Comparison of ENCODE assay signal across 14 cellular contexts in genomic region chr1:230171337-230172015, GRCh38.
A peak's percentile ranks its signal among the peaks of the same experiment; 100 is the strongest.
DNase-seq lines count a peak whose midpoint lies in the region; TF ChIP-seq lines count a peak whose summit lies in the region.
"Had no signal": no experiment of that assay in that cellular context is flagged by ENCODE, and none has a peak within 500 bp of the region (broad histone marks: within the 10 kb centered on the region; RNA-seq: fewer than 3 reads in every experiment).

No MANE protein-coding gene starts in this region.

- peak overlapping the region in 1 of 2 experiments; percentile 51; a peak in 2 of 4 replicates for H3K27ac ChIP-seq in SK-N-SH (ENCODE audit: low read depth in 2 of 2, low read length in 1 of 2)
- H3K27ac ChIP-seq in Karpas-422 (ENCODE audit: low read length) = no peak overlapping the region

- in situ Hi-C loops in GM13977 (cut with MboI; ENCODE audit: low pct_unique_long_range_greater_than_20kb, low sequenced_read_pairs, unreplicated experiment) = no loop called here

- DNase-seq in HCEC 1CT (peak; percentile 71), SK-N-SH (no peak), fibroblast of mammary gland (ENCODE audit: low read depth) (peak; percentile 63), stromal cell of bone marrow (ENCODE audit: low read depth) (peak; percentile 34), GM13977 (ENCODE audit: low spot score) (no peak), NCI-H128 (lab: John Stamatoyannopoulos, UW; ENCODE audit: unreplicated experiment) (no peak), Karpas-422 (no peak)
- DNase-seq: activated CD4-positive, alpha-beta T cell treated with anti-CD3 and anti-CD28 coated beads for 4 hours; activated naive CD4-positive, alpha-beta T cell treated with anti-CD3 and anti-CD28 coated beads, Interleukin-2, amount 10 ng/mL, durations not matched to agents 7 days and 5 days; caudate nucleus; CD4-positive, alpha-beta memory T cell; heart right ventricle; kidney glomerular epithelial cell; NK-92 treated with Interleukin-12 subunit alpha and Interleukin-12 subunit beta, amount 100 ng/mL, for 24 hours had no signal

- peaks cover 12 to 26% of the 10 kb centered on the region in 2 experiments; a peak in 3 of 4 replicates for H3K4me1 ChIP-seq in SK-N-SH (ENCODE audit: control insufficient read depth in 1 of 2, insufficient read depth in 2 of 2, low read depth in 1 of 2, low read length in 1 of 2)
- no peaks in the 10 kb centered on the region for H3K4me1 ChIP-seq in Karpas-422 (ENCODE audit: low read length)

- WGBS in SK-N-SH (ENCODE audit: low lambda C conversion rate) = 77% methylated on average over 5 of the region's 5 CpGs

- no peak for TF ChIP-seq RAD21 in SK-N-SH (IDR thresholded peaks at IDR 0.05; ENCODE audit: low read length)

- H3K9me3 ChIP-seq in SK-N-SH = no peaks in the 10 kb centered on the region
- no peaks in the 10 kb centered on the region for H3K9me3 ChIP-seq in Karpas-422 (ENCODE audit: low read length)

- TF ChIP-seq CTCF in SK-N-SH (IDR thresholded peaks at IDR 0.05) = no peak
- no peak for TF ChIP-seq CTCF in fibroblast of mammary gland (conservative IDR thresholded peaks at IDR 0.05; ENCODE audit: control insufficient read depth, insufficient read depth, low read depth, low read length)
- TF ChIP-seq CTCF in GM13977 (IDR thresholded peaks at IDR 0.05; ENCODE audit: extremely low read depth, insufficient read depth, missing control alignments) = no peak

- H3K4me3 ChIP-seq in SK-N-SH (ENCODE audit: low read depth in 2 of 2, low read length in 1 of 2) (no peak overlapping the region), fibroblast of mammary gland (ENCODE audit: control insufficient read depth, low read depth, low read length) (no peak overlapping the region), Karpas-422 (ENCODE audit: low read length) (no peak overlapping the region)
- H3K4me3 ChIP-seq: heart right ventricle had no signal

- peaks cover 56% of the 10 kb centered on the region for H3K79me2 ChIP-seq in SK-N-SH (ENCODE audit: insufficient read depth)
- no peaks in the 10 kb centered on the region for H3K79me2 ChIP-seq in Karpas-422 (ENCODE audit: low read length)

- H3K27me3 ChIP-seq in SK-N-SH (ENCODE audit: insufficient read depth) (no peaks in the 10 kb centered on the region), Karpas-422 (ENCODE audit: low read length) (no peaks in the 10 kb centered on the region)
- H3K27me3 ChIP-seq: heart right ventricle had no signal

- peaks cover 10% of the 10 kb centered on the region for H3F3A ChIP-seq in SK-N-SH (replicated peaks; ENCODE audit: insufficient read depth)

- H3K9ac ChIP-seq in SK-N-SH (no peak overlapping the region), Karpas-422 (ENCODE audit: low read length) (no peak overlapping the region)

- POLR2A ChIA-PET in SK-N-SH (lab: Yijun Ruan, JAX) = no interaction called here

- CTCF ChIA-PET in SK-N-SH (lab: Yijun Ruan, JAX) = no interaction called here

- TF ChIP-seq EP300 in SK-N-SH (IDR thresholded peaks at IDR 0.05; ENCODE audit: borderline replicate concordance in 1 of 2, low read depth in 1 of 2, low read length in 1 of 2) = no peak

- H3K36me3 ChIP-seq in SK-N-SH (replicated peaks in 1 of 2; ENCODE audit: control insufficient read depth in 1 of 2, insufficient read depth in 2 of 2, low read length in 1 of 2) (no peaks in the 10 kb centered on the region), Karpas-422 (ENCODE audit: insufficient read depth, low read length) (no peaks in the 10 kb centered on the region)
- H3K36me3 ChIP-seq: heart right ventricle had no signal

- H3K4me2 ChIP-seq in SK-N-SH = 0 out of 2 replicates have a peak overlapping the region, but pooled peaks have one; percentile 21
- no peak overlapping the region for H3K4me2 ChIP-seq in Karpas-422 (ENCODE audit: low read depth, low read length, poor library complexity, severe bottlenecking)

- H4K20me1 ChIP-seq in SK-N-SH (ENCODE audit: insufficient read depth) (peaks cover 51% of the 10 kb centered on the region), Karpas-422 (ENCODE audit: insufficient read depth, low read depth, low read length) (peaks cover 25% of the 10 kb centered on the region)

- H3K9me2 ChIP-seq in SK-N-SH (no peaks in the 10 kb centered on the region), Karpas-422 (replicated peaks; ENCODE audit: insufficient read depth, low read length) (no peaks in the 10 kb centered on the region)

- no peak overlapping the region for H2AFZ ChIP-seq in SK-N-SH (ENCODE audit: low read depth)
- no peak overlapping the region for H2AFZ ChIP-seq in Karpas-422 (ENCODE audit: low read length)

TF ChIP-seq in SK-N-SH, 30 proteins besides CTCF, POLR2A, EP300 and RAD21:
- TF ChIP-seq FOSL2 (IDR thresholded peaks at IDR 0.05; ENCODE audit: borderline replicate concordance, low read depth) = no peak
- TF ChIP-seq TCF12 (IDR thresholded peaks at IDR 0.05) = peak; percentile 57
- TF ChIP-seq JUND (IDR thresholded peaks at IDR 0.05) = peak; percentile 16; the same call in 1 of the 2 replicates

Comparison
In these comparisons a context has a peak if more than half of its experiments do, and no peak if none do; other contexts are left out.
1. DNase-seq: peak in HCEC 1CT (single experiment), fibroblast of mammary gland (single experiment) and stromal cell of bone marrow (single experiment); none in SK-N-SH (single experiment), GM13977 (single experiment), NCI-H128 (single experiment) and Karpas-422 (single experiment).